In genomic region chr1:173451981-173452380, GRCh38 we compare ENCODE assay signal across 13 cellular contexts. TPM values are rescaled to one million over a fixed set of nuclear protein-coding genes. Genes with fewer than 3 reads are reported as not detected.
DNase-seq lines count a peak whose midpoint lies in the region; TF ChIP-seq lines count a peak whose summit lies in the region.
"Had no signal": no experiment of that assay in that cellular context is flagged by ENCODE, and none has a peak within 500 bp of the region (broad histone marks: within the 10 kb centered on the region; RNA-seq: fewer than 3 reads in every experiment).

No MANE protein-coding gene starts in this region.

- no peak overlapping the region for H3K27ac Mint-ChIP-seq in nephron progenitor cell
- peak overlapping the region in 2 of 8 donors; percentile 12 to 66 for H3K27ac Mint-ChIP-seq in CD8-positive, alpha-beta memory T cell
- H3K27ac Mint-ChIP-seq: brain had no signal

- no peaks in the 10 kb centered on the region for H3K9me2 ChIP-seq in hepatocyte (replicated peaks; ENCODE audit: insufficient read depth)

- no peaks in the 10 kb centered on the region for H4K20me1 ChIP-seq in hepatocyte (ENCODE audit: insufficient read depth, poor library complexity, severe bottlenecking)
- H4K20me1 ChIP-seq: BLaER1 treated with 17β-estradiol and CSF1 and Interleukin-3, amounts not matched to agents 10 nM and 100 nM had no signal

- no peak overlapping the region for H3K4me3 Mint-ChIP-seq in nephron progenitor cell
- H3K4me3 Mint-ChIP-seq in CD8-positive, alpha-beta memory T cell = no peak overlapping the region
- H3K4me3 Mint-ChIP-seq: brain had no signal

- CTCF ChIA-PET in CD8-positive, alpha-beta memory T cell (lab: Charles Lee) = no interaction called here

- no peaks in the 10 kb centered on the region for H3K27me3 Mint-ChIP-seq in nephron progenitor cell (ENCODE audit: low read depth, poor library complexity)
- H3K27me3 Mint-ChIP-seq in CD8-positive, alpha-beta memory T cell = no peaks in the 10 kb centered on the region

- no peak overlapping the region for H3K4me2 ChIP-seq in hepatocyte
- H3K4me2 ChIP-seq: BLaER1 treated with 17β-estradiol and CSF1 and Interleukin-3, amounts not matched to agents 10 nM and 100 nM had no signal

- H3K9me3 Mint-ChIP-seq in nephron progenitor cell = peaks cover 14% of the 10 kb centered on the region
- H3K9me3 Mint-ChIP-seq in CD8-positive, alpha-beta memory T cell = peaks cover under 1 to 4% (median 3%) of the 10 kb centered on the region in 5 donors

- H3K36me3 ChIP-seq in adrenal gland (replicated peaks in 1 of 2) (no peaks in the 10 kb centered on the region), prostate gland (no peaks in the 10 kb centered on the region), hepatocyte (replicated peaks; ENCODE audit: insufficient read depth, low read depth) (no peaks in the 10 kb centered on the region)
- peaks cover 3% of the 10 kb centered on the region for H3K36me3 ChIP-seq in CD8-positive, alpha-beta memory T cell (ENCODE audit: insufficient read depth, low read length)

- no peak overlapping the region for H2AFZ ChIP-seq in hepatocyte

- DNase-seq in NCI-H1105 (lab: John Stamatoyannopoulos, UW) (peak; percentile 6), adrenal gland (peak in 5 of 7 donors; percentile 46 to 63 (median 50)), fibroblast of villous mesenchyme (ENCODE audit: low read depth) (peak; percentile 28), prostate gland (ENCODE audit: low spot score) (peak; percentile 93), hepatocyte (ENCODE audit: low spot score) (no peak), nephron progenitor cell (no peak)
- no peak for DNase-seq in stimulated activated CD4-positive, alpha-beta T cell treated with anti-CD3 and anti-CD28 coated beads, Interleukin-2, amount 100 ng/mL, for 48 hours
- DNase-seq in CD8-positive, alpha-beta memory T cell = no peak
- DNase-seq: activated CD4-positive, alpha-beta T cell treated with anti-CD3 and anti-CD28 coated beads, Interleukin-2, amount 50 U/mL, for 4 hours; activated effector memory CD4-positive, alpha-beta T cell treated with Interleukin-2 at 50 U/mL for 16 hours; NCI-H187 had no signal

- POLR2A ChIA-PET in CD8-positive, alpha-beta memory T cell (lab: Charles Lee) = no interaction called here

- TF ChIP-seq CTCF in adrenal gland (IDR thresholded peaks at IDR 0.05) (no peak), fibroblast of villous mesenchyme (IDR thresholded peaks at IDR 0.05; ENCODE audit: insufficient read depth, low read depth, low read length) (no peak), prostate gland (IDR thresholded peaks at IDR 0.05) (no peak), hepatocyte (IDR thresholded peaks at IDR 0.05; ENCODE audit: poor library complexity) (no peak), nephron progenitor cell (IDR thresholded peaks at IDR 0.05) (no peak)

- H3K27ac ChIP-seq in adrenal gland = no peak overlapping the region
- peak overlapping the region; percentile 48 to 55 for H3K27ac ChIP-seq in prostate gland
- H3K27ac ChIP-seq in hepatocyte = no peak overlapping the region
- H3K27ac ChIP-seq in CD8-positive, alpha-beta memory T cell (ENCODE audit: low read depth, low read length) = no peak overlapping the region
- H3K27ac ChIP-seq: BLaER1 treated with 17β-estradiol and CSF1 and Interleukin-3, amounts not matched to agents 10 nM and 100 nM had no signal

- H3K27me3 ChIP-seq in adrenal gland (no peaks in the 10 kb centered on the region), prostate gland (replicated peaks; ENCODE audit: insufficient read depth) (no peaks in the 10 kb centered on the region), hepatocyte (no peaks in the 10 kb centered on the region)
- H3K27me3 ChIP-seq in CD8-positive, alpha-beta memory T cell (ENCODE audit: insufficient read depth, low read length, poor library complexity, severe bottlenecking) = no peaks in the 10 kb centered on the region
- H3K27me3 ChIP-seq: BLaER1 treated with 17β-estradiol and CSF1 and Interleukin-3, amounts not matched to agents 10 nM and 100 nM had no signal

- TF ChIP-seq POLR2A in adrenal gland (IDR thresholded peaks at IDR 0.05) (no peak), prostate gland (IDR thresholded peaks at IDR 0.05) (no peak)

- no peaks in the 10 kb centered on the region for H3K4me1 Mint-ChIP-seq in nephron progenitor cell
- H3K4me1 Mint-ChIP-seq in CD8-positive, alpha-beta memory T cell = peaks cover 27 to 52% (median 47%) of the 10 kb centered on the region in 3 donors
- H3K4me1 Mint-ChIP-seq: brain had no signal

- H3K4me1 ChIP-seq in adrenal gland (replicated peaks in 1 of 2) (no peaks in the 10 kb centered on the region), prostate gland (replicated peaks) (peaks cover 6% of the 10 kb centered on the region), hepatocyte (ENCODE audit: insufficient read depth) (no peaks in the 10 kb centered on the region)
- H3K4me1 ChIP-seq in CD8-positive, alpha-beta memory T cell (ENCODE audit: insufficient read depth, low read length) = peaks cover 17% of the 10 kb centered on the region
- H3K4me1 ChIP-seq: BLaER1 treated with 17β-estradiol and CSF1 and Interleukin-3, amounts not matched to agents 10 nM and 100 nM had no signal

- intact Hi-C loops in adrenal gland (cut with DNase I) (no loop called here), prostate gland (cut with DNase I) (no loop called here)

- peaks cover 7% of the 10 kb centered on the region for H3K79me2 ChIP-seq in hepatocyte

- H3K36me3 Mint-ChIP-seq in nephron progenitor cell (ENCODE audit: low read depth) = peaks cover 31% of the 10 kb centered on the region
- peaks cover 27 to 38% (median 27%) of the 10 kb centered on the region in 3 donors for H3K36me3 Mint-ChIP-seq in CD8-positive, alpha-beta memory T cell

- 52 to 73% (median 61%) methylated on average over 2 of the region's 2 CpGs for WGBS in adrenal gland, 4 donors
- 19% methylated on average over 2 of the region's 2 CpGs for WGBS in prostate gland
- 74% methylated on average over 2 of the region's 2 CpGs for WGBS in hepatocyte (ENCODE audit: low lambda C conversion rate, missing lambda C conversion rate)

- H3K9me3 ChIP-seq in adrenal gland (replicated peaks in 1 of 3) (no peaks in the 10 kb centered on the region), prostate gland (no peaks in the 10 kb centered on the region), hepatocyte (ENCODE audit: low read depth) (no peaks in the 10 kb centered on the region)
- H3K9me3 ChIP-seq in CD8-positive, alpha-beta memory T cell (ENCODE audit: low read length) = peaks cover 4% of the 10 kb centered on the region

- H3K4me3 ChIP-seq in adrenal gland = no peak overlapping the region
- H3K4me3 ChIP-seq in fibroblast of villous mesenchyme (ENCODE audit: low read depth, low read length) = no peak overlapping the region
- no peak overlapping the region for H3K4me3 ChIP-seq in prostate gland
- no peak overlapping the region for H3K4me3 ChIP-seq in hepatocyte
- no peak overlapping the region for H3K4me3 ChIP-seq in CD8-positive, alpha-beta memory T cell (ENCODE audit: low read length)
- H3K4me3 ChIP-seq: BLaER1 treated with 17β-estradiol and CSF1 and Interleukin-3, amounts not matched to agents 10 nM and 100 nM had no signal

RNA-seq across cellular contexts. Expression of gene PRDX6, which starts 25.2 kb away (rescaled TPM):
- 100 to 1,000 TPM; 248 to 461 (median 311) TPM for total RNA-seq in adrenal gland
- polyA plus RNA-seq in adrenal gland = 100 to 1,000 TPM; 171 to 444 (median 434) TPM
- total RNA-seq in fibroblast of villous mesenchyme = 356 and 611 TPM in 2 replicates
- total RNA-seq in prostate gland = 100 to 1,000 TPM; 302 to 369 TPM
- 350 and 371 TPM in 2 replicates for total RNA-seq in hepatocyte
- 400 and 401 TPM in 2 replicates for polyA plus RNA-seq in hepatocyte
- total RNA-seq in CD8-positive, alpha-beta memory T cell = 100 to 1,000 TPM; 134 to 140 TPM
- 159 TPM for polyA plus RNA-seq in CD8-positive, alpha-beta memory T cell

Comparison
In these comparisons a context has a peak if more than half of its experiments do, and no peak if none do; other contexts are left out.
1. DNase-seq: peak in NCI-H1105 (single experiment), adrenal gland (5 of 7), fibroblast of villous mesenchyme (single experiment) and prostate gland (single experiment); none in hepatocyte (single experiment), nephron progenitor cell (single experiment), stimulated activated CD4-positive, alpha-beta T cell treated with anti-CD3 and anti-CD28 coated beads, Interleukin-2, amount 100 ng/mL, for 48 hours (0 of 2) and CD8-positive, alpha-beta memory T cell (0 of 5).
2. H3K27ac ChIP-seq: peak in prostate gland (2 of 2); none in adrenal gland (0 of 5), hepatocyte (single experiment) and CD8-positive, alpha-beta memory T cell (single experiment).